ENCODE assay signal across 17 cellular contexts in the genomic region with DNA sequence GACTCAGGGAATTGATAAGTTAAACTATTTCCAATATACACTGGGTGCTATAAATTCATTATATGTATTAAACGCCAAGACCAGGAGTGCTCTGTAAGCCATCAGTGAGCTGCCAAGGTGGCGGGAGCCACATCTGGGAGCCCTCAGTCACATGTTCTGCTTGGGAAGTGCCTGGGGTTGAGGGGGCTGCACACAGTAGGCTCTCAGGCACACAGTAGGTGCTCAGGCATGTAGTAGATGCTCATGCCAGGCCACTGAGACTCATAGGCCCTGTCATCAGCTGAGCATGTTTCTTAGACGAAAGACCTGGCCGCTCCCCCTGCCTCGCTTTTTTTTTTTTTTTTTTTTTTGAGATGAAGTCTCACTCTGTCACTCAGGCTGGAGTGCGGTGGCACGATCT.
"Had no signal": no experiment of that assay in that cellular context is flagged by ENCODE, and none has a peak within 500 bp of the region (broad histone marks: within the 10 kb centered on the region; RNA-seq: fewer than 3 reads in every experiment).

No MANE protein-coding gene starts in this region.

- DNase-seq: activated CD4-positive, alpha-beta T cell treated with anti-CD3 and anti-CD28 coated beads, Interleukin-2, amount 50 U/mL, for 48 hours; activated naive CD8-positive, alpha-beta T cell treated with anti-CD3 and anti-CD28 coated beads for 36 hours; amygdala; central memory CD4-positive, alpha-beta T cell; effector CD8-positive, alpha-beta T cell; foreskin fibroblast; kidney glomerular epithelial cell; midbrain; stimulated activated CD4-positive, alpha-beta T cell treated with anti-CD3 and anti-CD28 coated beads, Interleukin-4, amount 100 ng/mL, for 24 hours; stimulated activated naive CD4-positive, alpha-beta T cell; T1000 had no signal

- H3K4me1 ChIP-seq: body of pancreas, lower lobe of right lung, tibial nerve, uterus had no signal

- H3K27me3 ChIP-seq: body of pancreas, uterus had no signal

- H3K9me3 ChIP-seq: body of pancreas, lower lobe of right lung, tibial nerve, uterus had no signal

- H3K36me3 ChIP-seq: lower lobe of right lung, tibial nerve, uterus had no signal

- H3K4me3 ChIP-seq: body of pancreas, coronary artery, lower lobe of right lung, skin epidermis, tibial nerve, uterus had no signal

- ATAC-seq: body of pancreas, lower lobe of right lung had no signal

- H3K27ac ChIP-seq: body of pancreas, coronary artery, lower lobe of right lung, skin epidermis, tibial nerve, uterus had no signal
